Comparison of ENCODE assay signal across 1 cellular context in the genomic region with DNA sequence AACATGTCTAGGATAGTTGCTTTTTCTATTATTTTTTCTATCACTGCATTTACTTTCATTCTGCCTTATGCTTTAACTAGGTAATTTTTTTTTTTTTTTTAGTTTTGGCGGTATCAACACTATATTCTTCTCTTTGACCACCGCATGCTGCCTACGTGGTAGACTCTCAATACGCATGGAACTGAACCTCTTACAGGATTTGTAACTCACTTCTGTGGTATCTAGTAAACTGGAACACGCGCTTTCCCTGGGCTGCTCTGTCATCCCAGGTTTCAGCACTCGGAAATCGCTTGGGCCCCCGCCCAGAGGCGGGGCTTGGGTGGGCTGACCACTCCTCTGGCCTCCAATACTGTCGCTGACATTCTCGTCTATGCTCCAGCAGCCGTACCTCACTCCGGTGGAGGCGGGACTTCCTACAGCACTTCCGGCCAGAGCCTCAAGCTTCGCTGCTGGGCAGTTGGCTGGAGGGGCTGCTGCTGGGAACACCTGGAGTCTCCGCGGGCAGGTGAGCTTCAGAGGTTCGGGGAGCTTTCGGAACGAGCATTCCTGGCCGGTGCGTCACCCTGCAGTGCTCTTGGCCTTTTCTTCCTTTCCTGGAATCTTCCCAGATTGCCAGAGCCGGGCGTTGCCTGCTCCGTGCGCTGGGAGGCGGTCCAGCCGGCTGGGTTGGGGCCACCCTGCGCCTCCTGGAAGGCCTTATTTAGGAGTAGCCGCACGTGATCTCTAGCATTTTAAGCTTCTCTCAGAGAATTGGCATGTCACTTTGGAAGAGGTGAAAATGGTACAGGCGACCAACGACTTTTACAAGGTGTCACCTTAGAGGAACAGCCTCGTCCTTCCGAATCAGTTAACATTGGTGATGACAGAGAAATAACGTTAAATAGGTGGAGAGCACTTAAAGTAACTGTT.
TF ChIP-seq lines count a peak whose summit lies in the region.

A gene with protein sequence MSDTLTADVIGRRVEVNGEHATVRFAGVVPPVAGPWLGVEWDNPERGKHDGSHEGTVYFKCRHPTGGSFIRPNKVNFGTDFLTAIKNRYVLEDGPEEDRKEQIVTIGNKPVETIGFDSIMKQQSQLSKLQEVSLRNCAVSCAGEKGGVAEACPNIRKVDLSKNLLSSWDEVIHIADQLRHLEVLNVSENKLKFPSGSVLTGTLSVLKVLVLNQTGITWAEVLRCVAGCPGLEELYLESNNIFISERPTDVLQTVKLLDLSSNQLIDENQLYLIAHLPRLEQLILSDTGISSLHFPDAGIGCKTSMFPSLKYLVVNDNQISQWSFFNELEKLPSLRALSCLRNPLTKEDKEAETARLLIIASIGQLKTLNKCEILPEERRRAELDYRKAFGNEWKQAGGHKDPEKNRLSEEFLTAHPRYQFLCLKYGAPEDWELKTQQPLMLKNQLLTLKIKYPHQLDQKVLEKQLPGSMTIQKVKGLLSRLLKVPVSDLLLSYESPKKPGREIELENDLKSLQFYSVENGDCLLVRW (plus strand): TSS at position 428 of the 909 bp plus-strand sequence. CDS start 12,623 bp downstream, outside the sequence.

TF ChIP-seq in H1, 55 proteins besides CTCF, POLR2A, EP300 and RAD21 (continued from another document):
- no peak for TF ChIP-seq CBX8 (IDR thresholded peaks at IDR 0.05; ENCODE audit: borderline replicate concordance, low read depth, low read length)
- no peak for TF ChIP-seq SIRT6 (IDR thresholded peaks at IDR 0.05; ENCODE audit: low read length)
- no peak for TF ChIP-seq CEBPB (IDR thresholded peaks at IDR 0.05; ENCODE audit: low read depth, low read length)
- TF ChIP-seq CHD2 (IDR thresholded peaks at IDR 0.05; ENCODE audit: low read length) = no peak
- no peak for TF ChIP-seq CBX5 (IDR thresholded peaks at IDR 0.05; ENCODE audit: low read depth, low read length)
- no peak for TF ChIP-seq HDAC6 (IDR thresholded peaks at IDR 0.05; ENCODE audit: low read depth, low read length)
- peak; percentile 37; the same call in 1 of the 2 replicates for TF ChIP-seq JUN (IDR thresholded peaks at IDR 0.05; ENCODE audit: low read depth, low read length)
- TF ChIP-seq EGR1 (IDR thresholded peaks at IDR 0.05; ENCODE audit: borderline replicate concordance, low read depth, low read length) = no peak
- no peak for TF ChIP-seq POU5F1 (IDR thresholded peaks at IDR 0.05; ENCODE audit: low read depth, low read length)
